In genomic region chr14:103693514-103693913, GRCh38 we compare ENCODE assay signal across 19 cellular contexts. TPM values are rescaled to one million over a fixed set of nuclear protein-coding genes. Genes with fewer than 3 reads are reported as not detected.
A peak's percentile ranks its signal among the peaks of the same experiment; 100 is the strongest.
DNase-seq lines count a peak whose midpoint lies in the region; ATAC-seq, FAIRE-seq and TF ChIP-seq lines count a peak whose summit lies in the region.
"Had no signal": no experiment of that assay in that cellular context is flagged by ENCODE, and none has a peak within 500 bp of the region (broad histone marks: within the 10 kb centered on the region; RNA-seq: fewer than 3 reads in every experiment).

No MANE protein-coding gene starts in this region.

- CTCF ChIA-PET in HEK293 (lab: Yijun Ruan, JAX), result interaction anchor here (0.9 kb wide), 1 partner anchor 23 kb away, joined by 5 read pairs; no protein-coding TSS in a partner anchor

- H2AFZ ChIP-seq in SU-DHL-6 (ENCODE audit: low read depth, low read length, severe bottlenecking), result no peak overlapping the region

- peaks cover 20% of the 10 kb centered on the region for H3K36me3 Mint-ChIP-seq in activated CD4-positive, alpha-beta T cell treated with anti-CD3 and anti-CD28 coated beads, Interleukin-2, amount 10 ng/mL, durations not matched to agents 24 days and 14 days (ENCODE audit: low read depth)

- no peaks in the 10 kb centered on the region for H3K79me2 ChIP-seq in SU-DHL-6 (ENCODE audit: insufficient read depth, low read length)

- no peaks in the 10 kb centered on the region for H3K9me3 ChIP-seq in HEK293 (ENCODE audit: control insufficient read depth, insufficient read depth, low read depth, low read length)
- H3K9me3 ChIP-seq in SU-DHL-6 (ENCODE audit: insufficient read depth, low read length), result no peaks in the 10 kb centered on the region
- no peaks in the 10 kb centered on the region for H3K9me3 ChIP-seq in kidney (ENCODE audit: control insufficient read depth in 1 of 2, low read length in 2 of 2)
- no peaks in the 10 kb centered on the region for H3K9me3 ChIP-seq in small intestine (ENCODE audit: control insufficient read depth, low read depth)
- H3K9me3 ChIP-seq in effector memory CD4-positive, alpha-beta T cell (ENCODE audit: control insufficient read depth, low read length), result no peaks in the 10 kb centered on the region
- H3K9me3 ChIP-seq: esophagus muscularis mucosa, heart left ventricle had no signal

- peaks cover 14 to 69% of the 10 kb centered on the region in 2 experiments; a peak in 2 of 3 replicates for H3K36me3 ChIP-seq in HEK293 (ENCODE audit: control insufficient read depth in 2 of 2, insufficient read depth in 1 of 2, low read length in 2 of 2)
- no peaks in the 10 kb centered on the region for H3K36me3 ChIP-seq in SU-DHL-6 (ENCODE audit: low read length)
- peaks cover 6 to 28% of the 10 kb centered on the region in 2 donors for H3K36me3 ChIP-seq in kidney (ENCODE audit: control insufficient read depth in 1 of 2, insufficient read depth in 2 of 2, low read length in 2 of 2)
- peaks cover 4 to 13% of the 10 kb centered on the region in 2 donors for H3K36me3 ChIP-seq in small intestine (ENCODE audit: control insufficient read depth in 2 of 2, insufficient read depth in 2 of 2, low read length in 2 of 2)
- H3K36me3 ChIP-seq in effector memory CD4-positive, alpha-beta T cell (ENCODE audit: control insufficient read depth, insufficient read depth, low read length), result peaks cover 37% of the 10 kb centered on the region

- H3K27ac Mint-ChIP-seq in activated CD4-positive, alpha-beta T cell treated with anti-CD3 and anti-CD28 coated beads, Interleukin-2, amount 10 ng/mL, durations not matched to agents 24 days and 14 days, result no peak overlapping the region
- H3K27ac Mint-ChIP-seq: activated CD8-positive, alpha-beta T cell treated with anti-CD3 and anti-CD28 coated beads for 36 hours; activated T-helper 1 cell treated with anti-CD3 and anti-CD28 coated beads, Interleukin-12 subunit alpha, Interleukin-12 subunit beta, Interleukin-2, Interleukin-4 antibody, amounts not matched to agents 30 ng/mL and 10 ng/mL and 1 ng/mL, durations not matched to agents 14 hours and 24 hours and 36 hours had no signal

- no peak overlapping the region for H3K4me3 Mint-ChIP-seq in activated CD4-positive, alpha-beta T cell treated with anti-CD3 and anti-CD28 coated beads, Interleukin-2, amount 10 ng/mL, durations not matched to agents 24 days and 14 days
- H3K4me3 Mint-ChIP-seq: activated CD8-positive, alpha-beta T cell treated with anti-CD3 and anti-CD28 coated beads for 36 hours; activated T-helper 1 cell treated with anti-CD3 and anti-CD28 coated beads, Interleukin-12 subunit alpha, Interleukin-12 subunit beta, Interleukin-2, Interleukin-4 antibody, amounts not matched to agents 30 ng/mL and 10 ng/mL and 1 ng/mL, durations not matched to agents 14 hours and 24 hours and 36 hours had no signal

- H3K27me3 Mint-ChIP-seq in activated CD4-positive, alpha-beta T cell treated with anti-CD3 and anti-CD28 coated beads, Interleukin-2, amount 10 ng/mL, durations not matched to agents 24 days and 14 days, result no peaks in the 10 kb centered on the region
- H3K27me3 Mint-ChIP-seq: activated CD8-positive, alpha-beta T cell treated with anti-CD3 and anti-CD28 coated beads for 36 hours had no signal

- TF ChIP-seq CTCF in HEK293 (tag by site-specific recombination; IDR thresholded peaks at IDR 0.05), result no peak
- no peak for TF ChIP-seq CTCF in SU-DHL-6 (IDR thresholded peaks at IDR 0.05; ENCODE audit: insufficient read depth, low read length, poor library complexity, severe bottlenecking)
- TF ChIP-seq CTCF in kidney (IDR thresholded peaks at IDR 0.05; ENCODE audit: borderline replicate concordance, extremely low read depth, insufficient read depth), result no peak

- ATAC-seq in HG03196 (IDR thresholded peaks at IDR 0.05; ENCODE audit: unreplicated experiment), result no peak
- ATAC-seq: activated CD8-positive, alpha-beta T cell treated with anti-CD3 and anti-CD28 coated beads for 36 hours; heart left ventricle had no signal

- peak overlapping the region; percentile 71 for H3K4me2 ChIP-seq in SU-DHL-6 (ENCODE audit: low read depth, low read length, poor library complexity, severe bottlenecking)
- H3K4me2 ChIP-seq: KMS-11 had no signal

- H4K20me1 ChIP-seq in SU-DHL-6 (ENCODE audit: low read depth, low read length), result no peaks in the 10 kb centered on the region

- no peaks in the 10 kb centered on the region for H3K9me2 ChIP-seq in SU-DHL-6 (replicated peaks; ENCODE audit: insufficient read depth, low read length)

- H3K9ac ChIP-seq in SU-DHL-6 (ENCODE audit: low read length), result no peak overlapping the region
- H3K9ac ChIP-seq in kidney (ENCODE audit: low read length in 2 of 2), result no peak overlapping the region
- H3K9ac ChIP-seq: KMS-11 had no signal

- peaks cover 63% of the 10 kb centered on the region for H3F3A ChIP-seq in SU-DHL-6 (ENCODE audit: insufficient read depth)

- POLR2A ChIA-PET in HEK293 (lab: Yijun Ruan, JAX), result no interaction called here

- H3K4me1 ChIP-seq in HEK293 (ENCODE audit: control insufficient read depth, insufficient read depth, low read length) (peaks cover 11% of the 10 kb centered on the region), kidney (ENCODE audit: control insufficient read depth in 1 of 2, insufficient read depth in 1 of 2, low read depth in 1 of 2, low read length in 2 of 2) (peaks cover 6 to 7% of the 10 kb centered on the region in 2 donors), small intestine (ENCODE audit: control insufficient read depth in 2 of 2, insufficient read depth in 1 of 2, low read depth in 1 of 2, low read length in 1 of 2) (peaks cover 0 to 2% of the 10 kb centered on the region in 2 donors)
- no peaks in the 10 kb centered on the region for H3K4me1 ChIP-seq in effector memory CD4-positive, alpha-beta T cell (ENCODE audit: control insufficient read depth, insufficient read depth, low read length, poor library complexity, severe bottlenecking)

- H3K4me1 Mint-ChIP-seq in activated CD4-positive, alpha-beta T cell treated with anti-CD3 and anti-CD28 coated beads, Interleukin-2, amount 10 ng/mL, durations not matched to agents 24 days and 14 days, result no peaks in the 10 kb centered on the region

- H3K27ac ChIP-seq in HEK293 (ENCODE audit: extremely low read depth, low read depth, low read length) (no peak overlapping the region), SU-DHL-6 (ENCODE audit: low read depth, low read length) (peak overlapping the region; percentile 93), kidney (ENCODE audit: low read depth in 2 of 2, low read length in 2 of 2) (no peak overlapping the region), small intestine (ENCODE audit: low read depth in 1 of 2, low read length in 1 of 2) (peak overlapping the region in 1 of 2 donors; percentile 6)
- no peak overlapping the region for H3K27ac ChIP-seq in effector memory CD4-positive, alpha-beta T cell (ENCODE audit: insufficient read depth, low read length, poor library complexity, severe bottlenecking)
- H3K27ac ChIP-seq: coronary artery, esophagus muscularis mucosa, heart left ventricle, KMS-11 had no signal

- intact Hi-C loops in kidney (cut with DNase I), result no loop called here
- intact Hi-C loops in activated CD4-positive, alpha-beta T cell treated with anti-CD3 and anti-CD28 coated beads, Interleukin-2, amount 10 ng/mL, durations not matched to agents 24 days and 14 days (cut with micrococcal nuclease), result no loop called here

- H3K27me3 ChIP-seq in SU-DHL-6 (ENCODE audit: low read length) (no peaks in the 10 kb centered on the region), small intestine (ENCODE audit: control insufficient read depth in 2 of 2, insufficient read depth in 2 of 2, low read length in 2 of 2) (no peaks in the 10 kb centered on the region)
- no peaks in the 10 kb centered on the region for H3K27me3 ChIP-seq in effector memory CD4-positive, alpha-beta T cell (replicated peaks; ENCODE audit: control insufficient read depth, insufficient read depth, low read length, poor library complexity, severe bottlenecking)
- H3K27me3 ChIP-seq: esophagus muscularis mucosa, heart left ventricle had no signal

- H3K9me3 Mint-ChIP-seq in activated CD4-positive, alpha-beta T cell treated with anti-CD3 and anti-CD28 coated beads, Interleukin-2, amount 10 ng/mL, durations not matched to agents 24 days and 14 days, result no peaks in the 10 kb centered on the region
- H3K9me3 Mint-ChIP-seq: activated CD8-positive, alpha-beta T cell treated with anti-CD3 and anti-CD28 coated beads for 36 hours; activated T-helper 1 cell treated with anti-CD3 and anti-CD28 coated beads, Interleukin-12 subunit alpha, Interleukin-12 subunit beta, Interleukin-2, Interleukin-4 antibody, amounts not matched to agents 30 ng/mL and 10 ng/mL and 1 ng/mL, durations not matched to agents 14 hours and 24 hours and 36 hours had no signal

- H3K4me3 ChIP-seq in HEK293 (ENCODE audit: low read depth, low read length) (no peak overlapping the region), SU-DHL-6 (ENCODE audit: insufficient read depth, low read length, poor library complexity, severe bottlenecking) (no peak overlapping the region), kidney (ENCODE audit: low read length in 2 of 2) (no peak overlapping the region), small intestine (ENCODE audit: low read depth in 1 of 2, low read length in 2 of 2) (no peak overlapping the region)
- H3K4me3 ChIP-seq in effector memory CD4-positive, alpha-beta T cell (ENCODE audit: insufficient read depth, low read depth, low read length, poor library complexity, severe bottlenecking), result no peak overlapping the region
- H3K4me3 ChIP-seq: coronary artery, esophagus muscularis mucosa, heart left ventricle had no signal

- FAIRE-seq in kidney (lab: Jason Lieb, UNC) (no peak), small intestine (lab: Jason Lieb, UNC) (no peak)
- FAIRE-seq: GM18507, islet of Langerhans had no signal

- 42 to 77% (median 60%) methylated on average over 22 of the region's 22 CpGs for WGBS in small intestine, 3 donors

- DNase-seq in kidney, result peak; percentile 77
- DNase-seq in small intestine, result peak; percentile 70
- no peak for DNase-seq in effector memory CD4-positive, alpha-beta T cell
- DNase-seq in activated CD4-positive, alpha-beta T cell treated with anti-CD3 and anti-CD28 coated beads, Interleukin-2, amount 10 ng/mL, durations not matched to agents 24 days and 14 days, result no peak
- DNase-seq in SKM-1 (lab: John Stamatoyannopoulos, UW; ENCODE audit: unreplicated experiment), result no peak
- DNase-seq: activated CD8-positive, alpha-beta T cell treated with anti-CD3 and anti-CD28 coated beads for 36 hours; NCI-H1436; NCI-H446; OCI-M1 had no signal

TF ChIP-seq in HEK293, 187 proteins besides CTCF, POLR2A, EP300 and RAD21 (continues in another document):
- TF ChIP-seq ZNF571 (tag by site-specific recombination; IDR thresholded peaks at IDR 0.05) (no peak), KLF8 (tag by site-specific recombination; IDR thresholded peaks at IDR 0.05) (peak; percentile 74)

RNA-seq across cellular contexts. Expression of gene XRCC3, which starts 21.7 kb away (rescaled TPM):
- 6.3 TPM for total RNA-seq in kidney
- polyA plus RNA-seq in kidney (ENCODE audit: insufficient read depth, low read depth, low replicate concordance), result 2.8 TPM
- polyA plus RNA-seq in small intestine, result 10 to 100 TPM in 1 of 3 donors, 1 to 10 TPM in 2; 2.7 to 10.8 (median 3.8) TPM
- 70.3 and 75.8 TPM in 2 replicates for total RNA-seq in activated CD4-positive, alpha-beta T cell treated with anti-CD3 and anti-CD28 coated beads, Interleukin-2, amount 10 ng/mL, durations not matched to agents 24 days and 14 days

RNA-seq across cellular contexts. Expression of gene ZFYVE21, which starts 22.1 kb away (rescaled TPM):
- 70.9 TPM for total RNA-seq in kidney
- polyA plus RNA-seq in kidney (ENCODE audit: insufficient read depth, low read depth, low replicate concordance) (67.8 TPM), small intestine (10 to 100 TPM; 40.0 to 43.6 (median 40.5) TPM)
- 21.4 and 23.9 TPM in 2 replicates for total RNA-seq in activated CD4-positive, alpha-beta T cell treated with anti-CD3 and anti-CD28 coated beads, Interleukin-2, amount 10 ng/mL, durations not matched to agents 24 days and 14 days

Comparison
In these comparisons a context has a peak if more than half of its experiments do, and no peak if none do; other contexts are left out.
1. DNase-seq: peak in kidney (single experiment) and small intestine (single experiment); none in effector memory CD4-positive, alpha-beta T cell (0 of 3), activated CD4-positive, alpha-beta T cell treated with anti-CD3 and anti-CD28 coated beads, Interleukin-2, amount 10 ng/mL, durations not matched to agents 24 days and 14 days (single experiment) and SKM-1 (single experiment).